Comparison of ENCODE assay signal across 8 cellular contexts in the genomic region with DNA sequence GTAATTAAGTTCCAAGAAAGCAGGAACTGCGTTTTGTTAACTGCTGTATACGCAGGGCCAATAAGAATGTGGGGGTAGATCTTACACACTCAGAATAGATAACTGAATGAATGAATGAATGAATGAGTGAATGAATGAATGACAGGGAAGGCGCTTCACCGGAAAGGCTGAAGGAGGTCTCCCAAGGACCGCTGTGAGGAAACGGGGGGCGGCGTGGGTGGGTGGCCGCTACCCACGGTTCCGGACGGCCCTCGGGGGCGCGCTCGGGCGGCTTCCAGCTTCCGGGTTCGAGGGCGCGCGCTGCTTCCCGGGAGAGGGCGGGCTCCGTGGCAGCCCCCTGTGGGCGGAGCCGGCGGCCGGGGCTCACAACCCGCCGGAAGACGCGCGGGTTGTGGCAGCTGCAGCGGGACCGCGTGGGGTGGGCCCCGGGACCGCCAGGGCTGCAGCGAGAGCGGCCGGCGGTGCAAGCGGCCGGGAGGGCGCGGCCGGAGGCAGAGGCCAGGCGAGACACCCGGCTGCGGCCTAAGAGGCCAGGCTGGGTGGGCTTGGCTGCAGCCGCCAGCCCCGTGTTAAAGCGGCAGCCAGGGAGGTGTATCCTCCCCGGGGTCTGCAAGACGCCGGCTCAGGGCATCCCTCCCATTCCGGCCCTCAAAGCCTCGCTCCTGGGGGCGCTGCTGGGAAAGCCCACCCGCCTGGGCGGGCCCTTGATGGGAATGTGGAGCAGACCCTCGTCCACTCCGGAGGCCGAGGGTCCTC. TPM values are rescaled to one million over a fixed set of nuclear protein-coding genes. Genes with fewer than 3 reads are reported as not detected.
DNase-seq lines count a peak whose midpoint lies in the region; ATAC-seq and TF ChIP-seq lines count a peak whose summit lies in the region.

ZFP69 (plus strand) TSS at position 367 of the 756 bp plus-strand sequence. CDS start 2,072 bp downstream, outside the sequence.

- peaks cover 15% of the 10 kb centered on the region; the same call in 1 of the 2 replicates for H3K79me2 ChIP-seq in Loucy (ENCODE audit: insufficient read depth, low read length)

- peak within 1 kb of the TSS; percentile 60 to 88 (median 73) for H3K27ac Mint-ChIP-seq in CD8-positive, alpha-beta memory T cell
- peak within 1 kb of the TSS; percentile 82 for H3K27ac Mint-ChIP-seq in activated naive CD8-positive, alpha-beta T cell treated with anti-CD3 and anti-CD28 coated beads, Interleukin-2, amount 50 U/mL, for 24 hours

- no peaks in the 10 kb centered on the region for H3K9me3 ChIP-seq in CD8-positive, alpha-beta memory T cell (ENCODE audit: low read length)
- H3K9me3 ChIP-seq in Loucy (ENCODE audit: insufficient read depth, low read depth, low read length) (peaks cover 12% of the 10 kb centered on the region), left ventricle myocardium inferior (replicated peaks) (peaks cover 37% of the 10 kb centered on the region), psoas muscle (peaks cover 20% of the 10 kb centered on the region)

- H3K36me3 ChIP-seq in CD8-positive, alpha-beta memory T cell (ENCODE audit: insufficient read depth, low read length), result peaks cover 2% of the 10 kb centered on the region
- H3K36me3 ChIP-seq in Loucy (ENCODE audit: insufficient read depth, low read length), result no peaks in the 10 kb centered on the region
- peaks cover 17% of the 10 kb centered on the region for H3K36me3 ChIP-seq in left ventricle myocardium inferior
- H3K36me3 ChIP-seq in psoas muscle (ENCODE audit: insufficient read depth in 1 of 2, low read depth in 1 of 2), result no peaks in the 10 kb centered on the region

- intact Hi-C loops in left ventricle myocardium inferior (cut with micrococcal nuclease) (no loop called here), psoas muscle (cut with DNase I) (no loop called here)

- H3K9ac ChIP-seq in Loucy (ENCODE audit: low read depth, low read length, poor library complexity, severe bottlenecking), result peak within 1 kb of the TSS; percentile 77

- H3K9me2 ChIP-seq in Loucy (replicated peaks; ENCODE audit: low read depth, low read length), result no peaks in the 10 kb centered on the region

- H3K4me3 ChIP-seq in CD8-positive, alpha-beta memory T cell (ENCODE audit: low read length), result peak within 1 kb of the TSS; percentile 77
- H3K4me3 ChIP-seq in Loucy (ENCODE audit: low read length, poor library complexity, severe bottlenecking), result peak within 1 kb of the TSS; percentile 82
- peak within 1 kb of the TSS; percentile 85 for H3K4me3 ChIP-seq in left ventricle myocardium inferior
- peak within 1 kb of the TSS; percentile 78 for H3K4me3 ChIP-seq in psoas muscle

- no peaks in the 10 kb centered on the region for H3F3A ChIP-seq in Loucy (ENCODE audit: low read depth)

- 0% methylated on average over 47 to 65 of the region's 65 CpGs for WGBS in psoas muscle, 3 donors

- peak within 1 kb of the TSS; percentile 86 for H3K4me2 ChIP-seq in Loucy (ENCODE audit: low read depth, low read length, poor library complexity, severe bottlenecking)

- CTCF ChIA-PET in CD8-positive, alpha-beta memory T cell (lab: Charles Lee), result interaction anchor here (1.6 kb wide), 1 partner anchor 14 kb away, joined by 4 read pairs; no protein-coding TSS in a partner anchor

- peak within 1 kb of the TSS; percentile 56 for H3K27ac ChIP-seq in CD8-positive, alpha-beta memory T cell (ENCODE audit: low read depth, low read length)
- H3K27ac ChIP-seq in left ventricle myocardium inferior (replicated peaks) (peak within 1 kb of the TSS; percentile 74), psoas muscle (peak within 1 kb of the TSS; percentile 30)

- TF ChIP-seq CTCF in Loucy (conservative IDR thresholded peaks at IDR 0.05; ENCODE audit: low read length) (no peak), left ventricle myocardium inferior (IDR thresholded peaks at IDR 0.05; ENCODE audit: borderline replicate concordance) (peak; percentile 26), psoas muscle (IDR thresholded peaks at IDR 0.05) (no peak)

- peak; percentile 55 to 76 (median 72) for DNase-seq in CD8-positive, alpha-beta memory T cell
- DNase-seq in SW480 (ENCODE audit: low spot score) (peak; percentile 7), left ventricle myocardium inferior (peak; percentile 82), psoas muscle (peak; percentile 77 to 82), ureter (ENCODE audit: low spot score) (peak; percentile 59)
- peak; percentile 78 for DNase-seq in activated naive CD8-positive, alpha-beta T cell treated with anti-CD3 and anti-CD28 coated beads, Interleukin-2, amount 50 U/mL, for 24 hours

- H3K4me1 ChIP-seq in CD8-positive, alpha-beta memory T cell (ENCODE audit: insufficient read depth, low read length), result peaks cover 10% of the 10 kb centered on the region
- H3K4me1 ChIP-seq in Loucy (ENCODE audit: insufficient read depth, low read length, poor library complexity, severe bottlenecking) (peaks cover 24% of the 10 kb centered on the region), left ventricle myocardium inferior (peaks cover 22% of the 10 kb centered on the region), psoas muscle (peaks cover 5% of the 10 kb centered on the region)

- H3K4me3 Mint-ChIP-seq in CD8-positive, alpha-beta memory T cell, result peak within 1 kb of the TSS; percentile 85 to 96 (median 93)
- H3K4me3 Mint-ChIP-seq in activated naive CD8-positive, alpha-beta T cell treated with anti-CD3 and anti-CD28 coated beads, Interleukin-2, amount 50 U/mL, for 24 hours, result peak within 1 kb of the TSS; percentile 84

- H3K4me1 Mint-ChIP-seq in CD8-positive, alpha-beta memory T cell, result peaks cover 24 to 34% (median 28%) of the 10 kb centered on the region in 3 donors
- peaks cover 24% of the 10 kb centered on the region for H3K4me1 Mint-ChIP-seq in activated naive CD8-positive, alpha-beta T cell treated with anti-CD3 and anti-CD28 coated beads, Interleukin-2, amount 50 U/mL, for 24 hours

- peaks cover 10 to 45% (median 19%) of the 10 kb centered on the region in 3 donors for H3K36me3 Mint-ChIP-seq in CD8-positive, alpha-beta memory T cell
- H3K36me3 Mint-ChIP-seq in activated naive CD8-positive, alpha-beta T cell treated with anti-CD3 and anti-CD28 coated beads, Interleukin-2, amount 50 U/mL, for 24 hours (ENCODE audit: low read depth), result peaks cover 52% of the 10 kb centered on the region

- H2AFZ ChIP-seq in Loucy (ENCODE audit: low read length), result peak within 1 kb of the TSS; percentile 98

- peak; percentile 84 for ATAC-seq in GM21381 (IDR thresholded peaks at IDR 0.05; ENCODE audit: unreplicated experiment)
- ATAC-seq in activated naive CD8-positive, alpha-beta T cell treated with anti-CD3 and anti-CD28 coated beads, Interleukin-2, amount 50 U/mL, for 24 hours, result peak; percentile 91
- peak; percentile 37 to 81 (median 68) for ATAC-seq in psoas muscle

- peaks cover 0 to 1% of the 10 kb centered on the region in 2 donors for H3K27me3 Mint-ChIP-seq in CD8-positive, alpha-beta memory T cell
- no peaks in the 10 kb centered on the region for H3K27me3 Mint-ChIP-seq in activated naive CD8-positive, alpha-beta T cell treated with anti-CD3 and anti-CD28 coated beads, Interleukin-2, amount 50 U/mL, for 24 hours

- H3K9me3 Mint-ChIP-seq in CD8-positive, alpha-beta memory T cell, result peaks cover 21 to 50% (median 45%) of the 10 kb centered on the region in 5 donors
- peaks cover 42% of the 10 kb centered on the region for H3K9me3 Mint-ChIP-seq in activated naive CD8-positive, alpha-beta T cell treated with anti-CD3 and anti-CD28 coated beads, Interleukin-2, amount 50 U/mL, for 24 hours

- POLR2A ChIA-PET in CD8-positive, alpha-beta memory T cell (lab: Charles Lee), result interaction anchor here (0.7 to 1.0 kb wide), 3 partner anchors 27 to 215 kb away, joined by 3 to 4 read pairs (median 4); partner anchors contain the start of genes NFYC and ZFP69B

- no peaks in the 10 kb centered on the region for H4K20me1 ChIP-seq in Loucy (ENCODE audit: insufficient read depth, low read length, poor library complexity, severe bottlenecking)

- no peaks in the 10 kb centered on the region for H3K27me3 ChIP-seq in CD8-positive, alpha-beta memory T cell (ENCODE audit: insufficient read depth, low read length, poor library complexity, severe bottlenecking)
- H3K27me3 ChIP-seq in Loucy (ENCODE audit: insufficient read depth, low read length, poor library complexity, severe bottlenecking) (no peaks in the 10 kb centered on the region), left ventricle myocardium inferior (ENCODE audit: low read depth) (no peaks in the 10 kb centered on the region), psoas muscle (ENCODE audit: insufficient read depth in 3 of 3, low read length in 2 of 3) (peaks cover 0 to 35% (median 0%) of the 10 kb centered on the region in 3 donors)

RNA-seq across cellular contexts. Expression of gene ZFP69, which starts in this region (rescaled TPM):
- 1 to 10 TPM; 2.8 to 2.9 TPM for total RNA-seq in CD8-positive, alpha-beta memory T cell
- polyA plus RNA-seq in CD8-positive, alpha-beta memory T cell, result 5.4 TPM
- total RNA-seq in left ventricle myocardium inferior, result 1.9 TPM
- under 1 TPM; 0.18 to 0.54 (median 0.46) TPM for total RNA-seq in psoas muscle
- polyA plus RNA-seq in psoas muscle, result under 1 TPM; 0.16 to 0.51 (median 0.25) TPM
- total RNA-seq in ureter, result 5.8 TPM

Comparison
In these comparisons a context has a peak if more than half of its experiments do, and no peak if none do; other contexts are left out.
1. Peak in every context shown above with its lines: DNase-seq, ATAC-seq, H3K4me3 ChIP-seq and H3K27ac ChIP-seq.
2. Peak in DNase-seq, ATAC-seq, H3K4me3 ChIP-seq and H3K27ac ChIP-seq in psoas muscle; RNA of the gene not detected or under 1 TPM.
3. DNase-seq: peak in every context shown above with its lines; median percentile 82 in left ventricle myocardium inferior; 80 in psoas muscle; 78 in activated naive CD8-positive, alpha-beta T cell treated with anti-CD3 and anti-CD28 coated beads, Interleukin-2, amount 50 U/mL, for 24 hours; 72 in CD8-positive, alpha-beta memory T cell; 59 in ureter; 7 in SW480.